In genomic region chr3:115160295-115160694, GRCh38 we compare ENCODE assay signal across 13 cellular contexts. TPM values are rescaled to one million over a fixed set of nuclear protein-coding genes. Genes with fewer than 3 reads are reported as not detected.
DNase-seq lines count a peak whose midpoint lies in the region; ATAC-seq, FAIRE-seq and TF ChIP-seq lines count a peak whose summit lies in the region.
"Had no signal": no experiment of that assay in that cellular context is flagged by ENCODE, and none has a peak within 500 bp of the region (broad histone marks: within the 10 kb centered on the region; RNA-seq: fewer than 3 reads in every experiment).

No MANE protein-coding gene starts in this region.

- H3K36me3 ChIP-seq in neuron (ENCODE audit: insufficient read depth, low read length) (no peaks in the 10 kb centered on the region), small intestine (ENCODE audit: control insufficient read depth in 2 of 2, insufficient read depth in 2 of 2, low read length in 2 of 2) (no peaks in the 10 kb centered on the region), tibial nerve (no peaks in the 10 kb centered on the region)
- H3K36me3 ChIP-seq: sigmoid colon had no signal

- no peak for TF ChIP-seq POLR2A in tibial nerve (IDR thresholded peaks at IDR 0.05)

- no peaks in the 10 kb centered on the region for H3K9me3 Mint-ChIP-seq in CD4-positive, alpha-beta T cell

- H3K27me3 Mint-ChIP-seq in CD4-positive, alpha-beta T cell, result no peaks in the 10 kb centered on the region

- intact Hi-C loops in CD4-positive, alpha-beta T cell (cut with DNase I, micrococcal nuclease), result loop anchor here in 1 of 2 experiments (10.0 kb wide), 1 partner anchor 535 kb away; no protein-coding TSS in a partner anchor

- H3K27ac Mint-ChIP-seq in CD4-positive, alpha-beta T cell, result no peak overlapping the region
- H3K27ac Mint-ChIP-seq: H9 had no signal

- CTCF ChIA-PET in CD4-positive, alpha-beta T cell (lab: Charles Lee), result no interaction called here

- H2AFZ ChIP-seq in neuron (ENCODE audit: low read depth, low read length), result peak overlapping the region; percentile 21
- H2AFZ ChIP-seq: hepatocyte had no signal

- no peak for TF ChIP-seq EP300 in tibial nerve (IDR thresholded peaks at IDR 0.05)

- H3K4me3 Mint-ChIP-seq in CD4-positive, alpha-beta T cell, result no peak overlapping the region
- H3K4me3 Mint-ChIP-seq: H9 had no signal

- POLR2A ChIA-PET in CD4-positive, alpha-beta T cell (lab: Charles Lee), result no interaction called here

- H3K4me1 ChIP-seq in neuron (ENCODE audit: insufficient read depth, low read length), result peaks cover 12% of the 10 kb centered on the region
- peaks cover 0 to 1% of the 10 kb centered on the region in 2 donors for H3K4me1 ChIP-seq in small intestine (ENCODE audit: control insufficient read depth in 2 of 2, insufficient read depth in 1 of 2, low read depth in 1 of 2, low read length in 1 of 2)
- peaks cover 0 to 5% (median 0%) of the 10 kb centered on the region in 4 donors for H3K4me1 ChIP-seq in tibial nerve
- H3K4me1 ChIP-seq: sigmoid colon had no signal

- no peak for DNase-seq in small intestine
- no peak for DNase-seq in CD4-positive, alpha-beta T cell
- no peak for DNase-seq in NCI-H2196 (lab: John Stamatoyannopoulos, UW; ENCODE audit: unreplicated experiment)
- DNase-seq in tibial nerve (ENCODE audit: low spot score in 2 of 2), result no peak
- DNase-seq: anterior cingulate cortex, H9, NCI-H748 treated with DMSO at 0.1 percent for 48 hours, sigmoid colon had no signal

- FAIRE-seq in small intestine (lab: Jason Lieb, UNC), result no peak

- no peak overlapping the region for H3K27ac ChIP-seq in small intestine (ENCODE audit: low read depth in 1 of 2, low read length in 1 of 2)
- H3K27ac ChIP-seq in CD4-positive, alpha-beta T cell (ENCODE audit: low read depth, low read length), result no peak overlapping the region
- H3K27ac ChIP-seq in tibial nerve, result no peak overlapping the region
- H3K27ac ChIP-seq: hepatocyte, sigmoid colon had no signal

- TF ChIP-seq CTCF in CD4-positive, alpha-beta T cell (IDR thresholded peaks at IDR 0.05), result no peak
- TF ChIP-seq CTCF in tibial nerve (IDR thresholded peaks at IDR 0.05), result no peak

- no peaks in the 10 kb centered on the region for H3K36me3 Mint-ChIP-seq in CD4-positive, alpha-beta T cell (ENCODE audit: low read depth)

- WGBS in small intestine, 3 donors, result 55 to 69% (median 63%) methylated on average over 1 of the region's 1 CpG
- 89 to 92% methylated on average over 1 of the region's 1 CpG for WGBS in tibial nerve, 2 donors

- H3K4me3 ChIP-seq in neuron (ENCODE audit: low read length) (no peak overlapping the region), small intestine (ENCODE audit: low read depth in 1 of 2, low read length in 2 of 2) (no peak overlapping the region), tibial nerve (no peak overlapping the region)
- H3K4me3 ChIP-seq: hepatocyte, sigmoid colon had no signal

- H3K4me1 Mint-ChIP-seq in CD4-positive, alpha-beta T cell (ENCODE audit: low read depth), result peaks cover 31% of the 10 kb centered on the region

- H3K9me3 ChIP-seq in neuron (ENCODE audit: low read length) (peaks cover 10% of the 10 kb centered on the region), small intestine (ENCODE audit: control insufficient read depth, low read depth) (no peaks in the 10 kb centered on the region), tibial nerve (no peaks in the 10 kb centered on the region)
- H3K9me3 ChIP-seq in CD4-positive, alpha-beta T cell (ENCODE audit: control insufficient read depth, low read length), result no peaks in the 10 kb centered on the region

- ATAC-seq in GM18909 (IDR thresholded peaks at IDR 0.05; ENCODE audit: poor library complexity, unreplicated experiment) (peak; percentile 100), GM21576 (IDR thresholded peaks at IDR 0.05; ENCODE audit: unreplicated experiment) (peak; percentile 100), HG03103 (IDR thresholded peaks at IDR 0.05; ENCODE audit: low read depth, unreplicated experiment) (peak; percentile 99)
- ATAC-seq in CD4-positive, alpha-beta T cell (ENCODE audit: poor library complexity), result no peak

- H3K27me3 ChIP-seq in neuron (ENCODE audit: insufficient read depth, low read length), result no peaks in the 10 kb centered on the region
- H3K27me3 ChIP-seq in small intestine (ENCODE audit: control insufficient read depth in 2 of 2, insufficient read depth in 2 of 2, low read length in 2 of 2), result no peaks in the 10 kb centered on the region
- no peaks in the 10 kb centered on the region for H3K27me3 ChIP-seq in CD4-positive, alpha-beta T cell (ENCODE audit: control insufficient read depth, insufficient read depth, low read length)
- H3K27me3 ChIP-seq in tibial nerve, result no peaks in the 10 kb centered on the region
- H3K27me3 ChIP-seq: hepatocyte, sigmoid colon had no signal

RNA-seq across cellular contexts. Expression of gene ZBTB20, which starts 13.2 kb away (rescaled TPM):
- 1 to 10 TPM in 2 of 3 donors, under 1 TPM in 1; 0.27 to 2.2 (median 1.3) TPM for polyA plus RNA-seq in small intestine
- 10 to 100 TPM; 41.6 to 47.4 TPM for total RNA-seq in CD4-positive, alpha-beta T cell
- 100 to 1,000 TPM in 2 of 4 donors, 10 to 100 TPM in 2; 63.3 to 127 (median 102) TPM for total RNA-seq in tibial nerve
